ENCODE assay signal across 19 cellular contexts in the genomic region with DNA sequence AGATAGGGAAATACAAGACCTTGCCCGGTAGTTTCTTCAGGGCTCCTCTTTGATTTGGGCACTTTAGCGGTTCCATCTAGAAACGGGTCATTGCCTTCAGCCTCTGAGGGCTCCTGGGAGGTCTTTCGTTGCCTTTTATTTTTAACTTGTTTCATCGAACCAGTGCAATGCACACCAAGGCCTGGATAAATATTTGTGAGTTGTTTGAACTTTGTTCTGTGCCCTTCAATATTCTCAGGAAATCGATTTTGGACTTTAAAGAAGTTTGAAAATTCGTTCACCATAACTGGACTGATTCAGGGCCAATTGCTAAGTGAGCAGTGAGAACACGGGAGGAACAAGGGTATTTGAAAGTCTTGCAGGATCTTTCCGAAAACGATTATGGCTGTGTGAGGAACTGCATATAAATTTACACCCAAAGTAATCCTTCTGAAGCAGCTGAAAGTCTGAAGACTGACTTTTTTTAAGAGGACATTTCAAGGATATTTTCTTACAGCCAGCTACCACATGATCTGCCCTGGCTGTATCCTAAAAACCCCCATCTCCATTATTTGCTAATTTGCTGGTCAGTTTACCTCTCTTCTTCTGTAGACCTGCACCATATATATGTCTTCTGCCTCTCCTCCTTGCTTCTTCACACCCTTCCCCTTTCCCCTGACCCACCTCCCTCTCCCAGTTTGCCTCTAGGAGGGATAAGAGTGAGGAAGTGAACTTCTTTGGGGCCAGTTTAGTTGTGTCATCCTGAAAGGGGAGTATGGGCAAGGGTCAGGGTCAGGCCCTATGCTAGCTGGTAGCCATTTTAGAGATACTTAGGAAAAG. TPM values are rescaled to one million over a fixed set of nuclear protein-coding genes. Genes with fewer than 3 reads are reported as not detected.
A peak's percentile ranks its signal among the peaks of the same experiment; 100 is the strongest.
DNase-seq lines count a peak whose midpoint lies in the region; ATAC-seq and TF ChIP-seq lines count a peak whose summit lies in the region.
"Had no signal": no experiment of that assay in that cellular context is flagged by ENCODE, and none has a peak within 500 bp of the region (broad histone marks: within the 10 kb centered on the region; RNA-seq: fewer than 3 reads in every experiment).

No MANE protein-coding gene starts in this region.

- ATAC-seq in GM19463 (IDR thresholded peaks at IDR 0.05; ENCODE audit: unreplicated experiment) (no peak), GM19324 (IDR thresholded peaks at IDR 0.05; ENCODE audit: low FRiP score, unreplicated experiment) (no peak)
- ATAC-seq: upper lobe of right lung had no signal

- H3K4me3 Mint-ChIP-seq in T-helper 1 cell treated with Interleukin-12 subunit alpha and Interleukin-12 subunit beta and Interleukin-4 antibody, amounts not matched to agents 30 μg/mL and 1 μg/mL, for 36 hours = peak overlapping the region; percentile 0
- peak overlapping the region in 4 of 5 donors; percentile 2 to 49 (median 24) for H3K4me3 Mint-ChIP-seq in immature natural killer cell
- H3K4me3 Mint-ChIP-seq: activated naive CD8-positive, alpha-beta T cell treated with anti-CD3 and anti-CD28 coated beads, Interleukin-2, amount 10 ng/mL, durations not matched to agents 7 days and 5 days had no signal

- peaks cover 24% of the 10 kb centered on the region for H3K79me2 ChIP-seq in parathyroid adenoma

- no peak for TF ChIP-seq POLR2A in NB4 (IDR thresholded peaks at IDR 0.05; ENCODE audit: extremely low read depth, insufficient read length)

- peak overlapping the region; percentile 100 for H3K27ac ChIP-seq in parathyroid adenoma
- H3K27ac ChIP-seq: ovary, upper lobe of right lung had no signal

- TF ChIP-seq CTCF in NB4 (IDR thresholded peaks at IDR 0.05; ENCODE audit: low read depth, low read length) = no peak
- no peak for TF ChIP-seq CTCF in parathyroid adenoma (IDR thresholded peaks at IDR 0.05)

- H3K27me3 ChIP-seq in parathyroid adenoma (ENCODE audit: control insufficient read depth, insufficient read depth, low read length) = no peaks in the 10 kb centered on the region
- H3K27me3 ChIP-seq: ovary, upper lobe of right lung had no signal

- DNase-seq in T-helper 1 cell = no peak
- peak; percentile 56 for DNase-seq in NB4 (ENCODE audit: low read depth)
- DNase-seq in immature natural killer cell = no peak
- DNase-seq in retina = no peak
- DNase-seq: activated CD4-positive, alpha-beta T cell treated with anti-CD3 and anti-CD28 coated beads, Interleukin-2, amount 50 U/mL, for 4 hours; activated naive CD8-positive, alpha-beta T cell treated with anti-CD3 and anti-CD28 coated beads, Interleukin-2, amount 10 ng/mL, durations not matched to agents 7 days and 5 days; activated T-cell treated with anti-CD3 and anti-CD28 coated beads, Interleukin-2, amount 50 U/mL, for 1 hour; caudate nucleus; CD4-positive, CD25-positive, alpha-beta regulatory T cell; effector CD8-positive, alpha-beta T cell; kidney; NCI-H1930; NCI-H510A treated with DMSO at 0.1 percent for 48 hours; ovary; upper lobe of right lung had no signal

- H3K4me1 ChIP-seq in parathyroid adenoma = peaks cover 45% of the 10 kb centered on the region

- no peak overlapping the region for H3K4me2 ChIP-seq in parathyroid adenoma (ENCODE audit: low read length)

- peak overlapping the region; percentile 46 for H2AFZ ChIP-seq in parathyroid adenoma

- H3K36me3 ChIP-seq in parathyroid adenoma (ENCODE audit: control insufficient read depth, insufficient read depth, low read length) = no peaks in the 10 kb centered on the region
- H3K36me3 ChIP-seq: ovary had no signal

- no peak overlapping the region for H3K4me3 ChIP-seq in NB4 (ENCODE audit: low read depth, low read length)
- H3K4me3 ChIP-seq in parathyroid adenoma (ENCODE audit: low read depth, low read length) = no peak overlapping the region
- H3K4me3 ChIP-seq: ovary, upper lobe of right lung had no signal

- H3K36me3 Mint-ChIP-seq in T-helper 1 cell treated with Interleukin-12 subunit alpha and Interleukin-12 subunit beta and Interleukin-4 antibody, amounts not matched to agents 30 μg/mL and 1 μg/mL, for 36 hours (ENCODE audit: low read depth) = peaks cover 30% of the 10 kb centered on the region
- peaks cover 13 to 22% (median 21%) of the 10 kb centered on the region in 3 donors for H3K36me3 Mint-ChIP-seq in immature natural killer cell
- H3K36me3 Mint-ChIP-seq: CD4-positive, CD25-positive, alpha-beta regulatory T cell had no signal

- H3K4me1 Mint-ChIP-seq in T-helper 1 cell treated with Interleukin-12 subunit alpha and Interleukin-12 subunit beta and Interleukin-4 antibody, amounts not matched to agents 30 μg/mL and 1 μg/mL, for 36 hours (ENCODE audit: low read depth) = peaks cover 50% of the 10 kb centered on the region
- peaks cover 63 to 64% of the 10 kb centered on the region in 2 donors for H3K4me1 Mint-ChIP-seq in immature natural killer cell

- no peaks in the 10 kb centered on the region for H3K27me3 Mint-ChIP-seq in T-helper 1 cell treated with Interleukin-12 subunit alpha and Interleukin-12 subunit beta and Interleukin-4 antibody, amounts not matched to agents 30 μg/mL and 1 μg/mL, for 36 hours (ENCODE audit: low read depth)
- H3K27me3 Mint-ChIP-seq in immature natural killer cell (ENCODE audit: low read depth in 3 of 3) = peaks cover 2 to 7% (median 3%) of the 10 kb centered on the region in 3 donors

- no peaks in the 10 kb centered on the region for H3K9me3 ChIP-seq in parathyroid adenoma (ENCODE audit: control insufficient read depth, low read length)
- H3K9me3 ChIP-seq: ovary, upper lobe of right lung had no signal

- H3K27ac Mint-ChIP-seq in T-helper 1 cell treated with Interleukin-12 subunit alpha and Interleukin-12 subunit beta and Interleukin-4 antibody, amounts not matched to agents 30 μg/mL and 1 μg/mL, for 36 hours = no peak overlapping the region
- peak overlapping the region in 3 of 6 donors; percentile 7 to 37 (median 21) for H3K27ac Mint-ChIP-seq in immature natural killer cell
- H3K27ac Mint-ChIP-seq: activated naive CD8-positive, alpha-beta T cell treated with anti-CD3 and anti-CD28 coated beads, Interleukin-2, amount 10 ng/mL, durations not matched to agents 7 days and 5 days; CD4-positive, CD25-positive, alpha-beta regulatory T cell had no signal

- no peaks in the 10 kb centered on the region for H3K9me3 Mint-ChIP-seq in T-helper 1 cell treated with Interleukin-12 subunit alpha and Interleukin-12 subunit beta and Interleukin-4 antibody, amounts not matched to agents 30 μg/mL and 1 μg/mL, for 36 hours
- no peaks in the 10 kb centered on the region for H3K9me3 Mint-ChIP-seq in immature natural killer cell
- H3K9me3 Mint-ChIP-seq: activated naive CD8-positive, alpha-beta T cell treated with anti-CD3 and anti-CD28 coated beads, Interleukin-2, amount 10 ng/mL, durations not matched to agents 7 days and 5 days; CD4-positive, CD25-positive, alpha-beta regulatory T cell had no signal

- no peak overlapping the region for H3K9ac ChIP-seq in parathyroid adenoma

RNA-seq across cellular contexts. Expression of a gene that starts 8.0 kb away (rescaled TPM):
- polyA plus RNA-seq in immature natural killer cell = 10 to 100 TPM; 18.9 to 37.6 (median 27.1) TPM
